ENCODE assay signal across 27 cellular contexts in the genomic region with DNA sequence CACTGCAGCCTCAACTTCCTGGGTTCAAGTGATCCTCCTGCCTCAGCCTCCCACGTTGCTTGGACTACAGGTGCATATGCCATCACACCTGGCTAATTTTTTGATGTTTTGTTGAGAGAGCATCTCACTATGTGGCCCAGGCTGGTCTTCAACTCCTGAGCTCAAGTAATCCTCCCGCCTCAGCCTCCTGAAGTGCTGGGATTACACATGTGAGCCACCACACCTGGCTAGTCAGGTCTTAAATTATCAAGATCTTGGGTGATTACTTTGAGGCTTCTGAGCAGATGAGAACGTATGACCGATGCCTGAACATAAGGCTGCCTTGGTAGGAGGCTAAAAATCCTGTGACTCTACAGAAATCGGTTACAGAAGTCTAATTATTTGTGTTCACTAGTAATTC.
"Had no signal": no experiment of that assay in that cellular context is flagged by ENCODE, and none has a peak within 500 bp of the region (broad histone marks: within the 10 kb centered on the region; RNA-seq: fewer than 3 reads in every experiment).

No MANE protein-coding gene starts in this region.

- H3K9ac ChIP-seq: neural progenitor cell, parathyroid adenoma had no signal

- H3K4me3 ChIP-seq: coronary artery, esophagus squamous epithelium, heart right ventricle, left lung, neural progenitor cell, smooth muscle cell, suprapubic skin, transverse colon, vagina had no signal

- H3K27ac ChIP-seq: heart right ventricle, left lung, neural progenitor cell, parathyroid adenoma, suprapubic skin, vagina had no signal

- H2AFZ ChIP-seq: neural progenitor cell had no signal

- H3K27me3 ChIP-seq: esophagus squamous epithelium, heart right ventricle, left lung, neural progenitor cell, suprapubic skin, transverse colon, vagina had no signal

- DNase-seq: dermis blood vessel endothelial cell; effector memory CD4-positive, alpha-beta T cell; erythroblast; esophagus squamous epithelium; foreskin melanocyte; glutamatergic neuron; heart right ventricle; kidney; left lung; mesendoderm; midbrain; naive thymus-derived CD4-positive, alpha-beta T cell; stimulated activated CD4-positive, alpha-beta T cell treated with anti-CD3 and anti-CD28 coated beads, Interleukin-12 subunit alpha, Interleukin-12 subunit beta, amount 100 ng/mL, for 4 hours; stimulated activated CD4-positive, alpha-beta T cell treated with anti-CD3 and anti-CD28 coated beads, Interleukin-1b, Interleukin-23, amount 100 ng/mL, for 48 hours; stimulated activated CD4-positive, alpha-beta T cell treated with anti-CD3 and anti-CD28 coated beads, Interleukin-4, amount 100 ng/mL, for 1 hour; stimulated activated CD8-positive, alpha-beta memory T cell treated with anti-CD3 and anti-CD28 coated beads, Interleukin-4, amount 100 ng/mL, for 48 hours; stimulated activated naive CD4-positive, alpha-beta T cell; stimulated activated naive CD8-positive, alpha-beta T cell treated with anti-CD3 and anti-CD28 coated beads, Interleukin-15, amount 100 ng/mL, for 72 hours; transverse colon had no signal

- H3K4me2 ChIP-seq: neural progenitor cell had no signal

- H3K9me3 ChIP-seq: esophagus squamous epithelium, heart right ventricle, left lung, suprapubic skin, transverse colon, vagina had no signal

- H3K36me3 ChIP-seq: esophagus squamous epithelium, heart right ventricle, left lung, neural progenitor cell, suprapubic skin, transverse colon, vagina had no signal

- FAIRE-seq: endometrium, kidney had no signal

- ATAC-seq: heart right ventricle; left lung; naive thymus-derived CD4-positive, alpha-beta T cell; sciatic nerve; stimulated activated naive CD8-positive, alpha-beta T cell treated with anti-CD3 and anti-CD28 coated beads, Interleukin-15, amount 100 ng/mL, for 72 hours had no signal

- H3K79me2 ChIP-seq: parathyroid adenoma had no signal
